In genomic region chrX:65098851-65099250, GRCh38 we compare ENCODE assay signal across 1 cellular context.
TF ChIP-seq lines count a peak whose summit lies in the region.

No MANE protein-coding gene starts in this region.

TF ChIP-seq in HepG2, 621 proteins besides CTCF, POLR2A, EP300 and RAD21 (continued from another document):
- TF ChIP-seq KIAA2018 (CRISPR knock-in tag; IDR thresholded peaks at IDR 0.05; ENCODE audit: borderline replicate concordance) (no peak), NCOA1 (CRISPR knock-in tag; IDR thresholded peaks at IDR 0.05) (no peak), RARA (CRISPR knock-in tag; IDR thresholded peaks at IDR 0.05) (0 out of 2 replicates have a peak, but pooled peaks have one; percentile 16), ZMYM4 (CRISPR knock-in tag; IDR thresholded peaks at IDR 0.05) (peak; percentile 74), SOX13 (IDR thresholded peaks at IDR 0.05) (no peak), SOX13 (CRISPR knock-in tag; conservative IDR thresholded peaks at IDR 0.05 in 1 of 2, IDR thresholded peaks at IDR 0.05 in 1 of 2) (0 out of 4 replicates have a peak, but pooled peaks of 1 of the 2 experiments have one; percentile 7), SMYD3 (CRISPR knock-in tag; IDR thresholded peaks at IDR 0.05) (no peak), HNF4A (CRISPR knock-in tag; IDR thresholded peaks at IDR 0.05) (peak; percentile 70), MBNL3 (CRISPR knock-in tag; conservative IDR thresholded peaks at IDR 0.05) (no peak), NFIC (IDR thresholded peaks at IDR 0.05; ENCODE audit: low read length) (no peak), ZFY (CRISPR knock-in tag; IDR thresholded peaks at IDR 0.05) (no peak), CBX5 (CRISPR knock-in tag; IDR thresholded peaks at IDR 0.05; ENCODE audit: borderline replicate concordance) (no peak), SIN3A (IDR thresholded peaks at IDR 0.05; ENCODE audit: borderline replicate concordance, low read depth, low read length) (no peak), KAT8 (CRISPR knock-in tag; IDR thresholded peaks at IDR 0.05) (no peak), CREBL2 (CRISPR knock-in tag; IDR thresholded peaks at IDR 0.05; ENCODE audit: borderline replicate concordance) (no peak), HNF4G (IDR thresholded peaks at IDR 0.05; ENCODE audit: borderline replicate concordance, low read depth, low read length) (peak; percentile 36; the same call in 1 of the 2 replicates), HNF4G (CRISPR knock-in tag; IDR thresholded peaks at IDR 0.05; ENCODE audit: borderline replicate concordance, low read depth) (no peak), NR2C2 (CRISPR knock-in tag; IDR thresholded peaks at IDR 0.05; ENCODE audit: borderline replicate concordance) (no peak), ZBTB1 (CRISPR knock-in tag; IDR thresholded peaks at IDR 0.05; ENCODE audit: borderline replicate concordance) (no peak), NCOA5 (CRISPR knock-in tag; IDR thresholded peaks at IDR 0.05) (no peak), IRF1 (CRISPR knock-in tag; IDR thresholded peaks at IDR 0.05; ENCODE audit: low read depth) (no peak), ZNF772 (CRISPR knock-in tag; IDR thresholded peaks at IDR 0.05) (no peak), ZNF724P (CRISPR knock-in tag; IDR thresholded peaks at IDR 0.05; ENCODE audit: borderline replicate concordance) (no peak), ZBTB8A (CRISPR knock-in tag; IDR thresholded peaks at IDR 0.05; ENCODE audit: borderline replicate concordance, low read depth) (no peak), CEBPG (CRISPR knock-in tag; IDR thresholded peaks at IDR 0.05) (no peak)
TF ChIP-seq in HepG2: peak in this region for 6.
